In the genomic region with DNA sequence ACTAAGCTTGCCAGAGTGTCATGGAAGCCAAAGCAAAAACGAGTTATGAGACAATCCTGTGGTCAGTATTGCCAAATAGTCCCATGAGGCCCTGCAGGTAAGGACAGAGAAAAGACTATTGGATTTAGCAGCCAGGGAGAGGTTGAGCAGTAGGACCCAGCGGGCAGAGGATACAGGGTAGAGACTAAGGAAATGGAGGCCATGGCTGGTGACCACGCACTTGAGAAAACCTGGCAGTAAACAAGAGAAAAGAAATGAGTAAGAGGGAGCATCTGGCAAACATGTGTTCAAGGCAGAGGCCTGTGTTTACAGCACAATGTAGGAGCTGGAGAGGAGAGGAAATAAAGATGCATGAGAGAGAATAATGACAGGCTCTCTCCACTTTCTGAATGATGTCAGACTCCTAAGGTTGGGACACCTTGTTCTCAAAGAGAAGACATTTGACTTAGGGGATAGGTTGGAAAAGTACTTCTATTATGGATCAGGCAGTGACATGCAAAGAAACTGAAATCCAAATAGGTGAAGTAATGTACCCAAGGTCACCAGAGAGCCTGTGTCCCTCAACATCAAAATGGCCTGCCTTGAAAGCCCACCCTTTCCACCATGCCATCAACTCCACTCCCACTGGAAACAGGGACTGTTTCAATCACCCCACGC, we compare ENCODE assay signal across 1 cellular context.
A peak's percentile ranks its signal among the peaks of the same experiment; 100 is the strongest.
TF ChIP-seq lines count a peak whose summit lies in the region.

No MANE protein-coding gene starts in this region.

TF ChIP-seq in IMR-90, 13 proteins besides CTCF, POLR2A, EP300 and RAD21:
- TF ChIP-seq MXI1 (IDR thresholded peaks at IDR 0.05; ENCODE audit: borderline replicate concordance, low read depth, low read length): peak; percentile 92; the same call in 1 of the 2 replicates
- 0 out of 2 replicates have a peak, but pooled peaks have one; percentile 17 for TF ChIP-seq CHD1 (IDR thresholded peaks at IDR 0.05; ENCODE audit: low read depth, low read length)
- no peak for TF ChIP-seq NFE2L2 (IDR thresholded peaks at IDR 0.05; ENCODE audit: low read depth, low read length)
- peak; percentile 20; the same call in 1 of the 2 replicates for TF ChIP-seq FOS (IDR thresholded peaks at IDR 0.05; ENCODE audit: low read depth, low read length)
- TF ChIP-seq SMC3 (IDR thresholded peaks at IDR 0.05; ENCODE audit: low read depth, low read length): no peak
- TF ChIP-seq CEBPB (IDR thresholded peaks at IDR 0.05; ENCODE audit: low read depth, low read length): peak; percentile 83
- TF ChIP-seq, protein P1, sequence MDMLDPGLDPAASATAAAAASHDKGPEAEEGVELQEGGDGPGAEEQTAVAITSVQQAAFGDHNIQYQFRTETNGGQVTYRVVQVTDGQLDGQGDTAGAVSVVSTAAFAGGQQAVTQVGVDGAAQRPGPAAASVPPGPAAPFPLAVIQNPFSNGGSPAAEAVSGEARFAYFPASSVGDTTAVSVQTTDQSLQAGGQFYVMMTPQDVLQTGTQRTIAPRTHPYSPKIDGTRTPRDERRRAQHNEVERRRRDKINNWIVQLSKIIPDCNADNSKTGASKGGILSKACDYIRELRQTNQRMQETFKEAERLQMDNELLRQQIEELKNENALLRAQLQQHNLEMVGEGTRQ (IDR thresholded peaks at IDR 0.05; ENCODE audit: low read depth, low read length): no peak
- no peak for TF ChIP-seq RCOR1 (IDR thresholded peaks at IDR 0.05; ENCODE audit: insufficient replicate concordance, low read length)
- no peak for TF ChIP-seq RFX5 (IDR thresholded peaks at IDR 0.05; ENCODE audit: low read depth, low read length)
- no peak for TF ChIP-seq BHLHE40 (IDR thresholded peaks at IDR 0.05; ENCODE audit: low read depth, low read length)
- TF ChIP-seq, protein P2, sequence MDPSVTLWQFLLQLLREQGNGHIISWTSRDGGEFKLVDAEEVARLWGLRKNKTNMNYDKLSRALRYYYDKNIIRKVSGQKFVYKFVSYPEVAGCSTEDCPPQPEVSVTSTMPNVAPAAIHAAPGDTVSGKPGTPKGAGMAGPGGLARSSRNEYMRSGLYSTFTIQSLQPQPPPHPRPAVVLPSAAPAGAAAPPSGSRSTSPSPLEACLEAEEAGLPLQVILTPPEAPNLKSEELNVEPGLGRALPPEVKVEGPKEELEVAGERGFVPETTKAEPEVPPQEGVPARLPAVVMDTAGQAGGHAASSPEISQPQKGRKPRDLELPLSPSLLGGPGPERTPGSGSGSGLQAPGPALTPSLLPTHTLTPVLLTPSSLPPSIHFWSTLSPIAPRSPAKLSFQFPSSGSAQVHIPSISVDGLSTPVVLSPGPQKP (IDR thresholded peaks at IDR 0.05; ENCODE audit: borderline replicate concordance, low read depth, low read length): no peak
